In the genomic region with DNA sequence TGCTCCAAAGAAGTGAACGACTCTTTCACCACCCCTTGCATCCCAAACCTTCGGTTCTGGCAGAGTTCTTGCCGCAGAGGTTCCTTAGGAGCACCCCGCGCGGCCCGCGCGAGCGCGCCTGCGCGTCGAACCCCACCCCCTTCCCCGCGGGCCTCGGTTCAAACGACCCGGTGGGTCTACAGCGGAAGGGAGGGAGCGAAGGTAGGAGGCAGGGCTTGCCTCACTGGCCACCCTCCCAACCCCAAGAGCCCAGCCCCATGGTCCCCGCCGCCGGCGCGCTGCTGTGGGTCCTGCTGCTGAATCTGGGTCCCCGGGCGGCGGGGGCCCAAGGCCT, we compare ENCODE assay signal across 8 cellular contexts. TPM values are rescaled to one million over a fixed set of nuclear protein-coding genes. Genes with fewer than 3 reads are reported as not detected.
DNase-seq lines count a peak whose midpoint lies in the region; ATAC-seq and TF ChIP-seq lines count a peak whose summit lies in the region.

A gene with protein sequence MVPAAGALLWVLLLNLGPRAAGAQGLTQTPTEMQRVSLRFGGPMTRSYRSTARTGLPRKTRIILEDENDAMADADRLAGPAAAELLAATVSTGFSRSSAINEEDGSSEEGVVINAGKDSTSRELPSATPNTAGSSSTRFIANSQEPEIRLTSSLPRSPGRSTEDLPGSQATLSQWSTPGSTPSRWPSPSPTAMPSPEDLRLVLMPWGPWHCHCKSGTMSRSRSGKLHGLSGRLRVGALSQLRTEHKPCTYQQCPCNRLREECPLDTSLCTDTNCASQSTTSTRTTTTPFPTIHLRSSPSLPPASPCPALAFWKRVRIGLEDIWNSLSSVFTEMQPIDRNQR (plus strand): TSS at position 161 of the 334 bp plus-strand sequence. CDS start 97 bp downstream, at position 258.

- DNase-seq in GM12864 (ENCODE audit: low read depth) (no peak), NCI-H2227 treated with DMSO at 0.1 percent for 48 hours (lab: John Stamatoyannopoulos, UW) (peak; percentile 79), lower leg skin (ENCODE audit: low spot score in 2 of 2) (peak in 1 of 2 donors; percentile 91)
- DNase-seq in activated CD4-positive, alpha-beta memory T cell treated with anti-CD3 and anti-CD28 coated beads for 36 hours: peak; percentile 70
- DNase-seq in effector CD8-positive, alpha-beta T cell (lab: John Stamatoyannopoulos, UW): peak; percentile 57
- DNase-seq in stimulated activated CD8-positive, alpha-beta memory T cell treated with anti-CD3 and anti-CD28 coated beads, Interleukin-2, amount 100 ng/mL, for 48 hours (ENCODE audit: low read depth in 2 of 2): peak; percentile 47 to 59

- intact Hi-C loops in activated CD4-positive, alpha-beta memory T cell treated with anti-CD3 and anti-CD28 coated beads for 36 hours (cut with micrococcal nuclease): no loop called here
- intact Hi-C loops in lower leg skin (cut with DNase I; ENCODE audit: low total_unique reads): no loop called here

- H3K9me3 Mint-ChIP-seq in activated CD4-positive, alpha-beta memory T cell treated with anti-CD3 and anti-CD28 coated beads for 36 hours: no peaks in the 10 kb centered on the region

- peak within 1 kb of the TSS; percentile 88 for H3K4me3 Mint-ChIP-seq in activated CD4-positive, alpha-beta memory T cell treated with anti-CD3 and anti-CD28 coated beads for 36 hours

- H3K36me3 Mint-ChIP-seq in activated CD4-positive, alpha-beta memory T cell treated with anti-CD3 and anti-CD28 coated beads for 36 hours: peaks cover 20% of the 10 kb centered on the region

- TF ChIP-seq POLR2A in lower leg skin (IDR thresholded peaks at IDR 0.05): peak in 1 of 2 donors; percentile 3

- no peak for TF ChIP-seq CTCF in GM12864 (IDR thresholded peaks at IDR 0.05; ENCODE audit: low read depth, low read length, missing control alignments)
- no peak for TF ChIP-seq CTCF in lower leg skin (IDR thresholded peaks at IDR 0.05)

- peak within 1 kb of the TSS; percentile 82 for H3K27ac Mint-ChIP-seq in activated CD4-positive, alpha-beta memory T cell treated with anti-CD3 and anti-CD28 coated beads for 36 hours

- WGBS in lower leg skin, 2 donors: 0 to 1% methylated on average over 10 to 23 of the region's 29 CpGs

- POLR2A ChIA-PET in activated CD4-positive, alpha-beta memory T cell treated with anti-CD3 and anti-CD28 coated beads for 36 hours (lab: Charles Lee): interaction anchor here (1.0 to 2.1 kb wide), 4 partner anchors 10 to 110 kb away, joined by 3 to 28 read pairs (median 5); a partner anchor contains a TSS

- ATAC-seq in HG02763 (IDR thresholded peaks at IDR 0.05; ENCODE audit: unreplicated experiment): peak; percentile 50
- ATAC-seq in GM19467 (IDR thresholded peaks at IDR 0.05; ENCODE audit: unreplicated experiment): no peak

- no peaks in the 10 kb centered on the region for H3K27me3 Mint-ChIP-seq in activated CD4-positive, alpha-beta memory T cell treated with anti-CD3 and anti-CD28 coated beads for 36 hours

- peak within 1 kb of the TSS; percentile 74 for H3K4me3 ChIP-seq in GM12864 (ENCODE audit: low read depth, low read length)
- H3K4me3 ChIP-seq in lower leg skin (ENCODE audit: low read depth, poor library complexity, severe bottlenecking): peak within 1 kb of the TSS; percentile 60

- peaks cover 51% of the 10 kb centered on the region for H3K4me1 Mint-ChIP-seq in activated CD4-positive, alpha-beta memory T cell treated with anti-CD3 and anti-CD28 coated beads for 36 hours (ENCODE audit: low read depth)

- CTCF ChIA-PET in activated CD4-positive, alpha-beta memory T cell treated with anti-CD3 and anti-CD28 coated beads for 36 hours (lab: Charles Lee): interaction anchor here (0.9 to 3.9 kb wide), 15 partner anchors 10 to 428 kb away, joined by 3 to 32 read pairs (median 4); a partner anchor contains a TSS

RNA-seq across cellular contexts. Expression of the gene that starts here (rescaled TPM):
- 1 to 10 TPM; 1.5 to 1.8 TPM for total RNA-seq in activated CD4-positive, alpha-beta memory T cell treated with anti-CD3 and anti-CD28 coated beads for 36 hours
- total RNA-seq in lower leg skin: 1 to 10 TPM; 3.1 to 4.6 (median 3.6) TPM
